26 cellular contexts compared by ENCODE assay signal in genomic region chr11:66870616-66871520, GRCh38.
"Had no signal": no experiment of that assay in that cellular context is flagged by ENCODE, and none has a peak within 500 bp of the region (broad histone marks: within the 10 kb centered on the region; RNA-seq: fewer than 3 reads in every experiment).

No MANE protein-coding gene starts in this region.

- H3K27me3 ChIP-seq: dorsolateral prefrontal cortex, gastrocnemius medialis, neutrophil, suprapubic skin, transverse colon, upper lobe of right lung, uterus had no signal

- DNase-seq: dorsolateral prefrontal cortex; effector CD4-positive, alpha-beta T cell; foreskin fibroblast; gastrocnemius medialis; hippocampal formation; kidney glomerular epithelial cell; left colon; left ventricle myocardium superior; lower lobe of right lung; natural killer cell; stimulated activated CD4-positive, alpha-beta T cell treated with anti-CD3 and anti-CD28 coated beads, Interleukin-12 subunit alpha, Interleukin-12 subunit beta, amount 100 ng/mL, for 4 hours; stimulated activated CD4-positive, alpha-beta T cell treated with anti-CD3 and anti-CD28 coated beads, Interleukin-1b, Interleukin-23, amount 100 ng/mL, for 48 hours; stimulated activated CD4-positive, alpha-beta T cell treated with anti-CD3 and anti-CD28 coated beads, Interleukin-4, amount 100 ng/mL, for 1 hour; stimulated activated CD8-positive, alpha-beta memory T cell treated with anti-CD3 and anti-CD28 coated beads, Interleukin-4, amount 100 ng/mL, for 48 hours; stimulated activated naive CD4-positive, alpha-beta T cell; stimulated activated naive CD8-positive, alpha-beta T cell treated with anti-CD3 and anti-CD28 coated beads, Interleukin-15, amount 100 ng/mL, for 72 hours; transverse colon; upper lobe of right lung; uterus had no signal

- H3K4me3 ChIP-seq: dorsolateral prefrontal cortex, gastrocnemius medialis, lower lobe of right lung, smooth muscle cell, suprapubic skin, transverse colon, upper lobe of right lung, uterus had no signal

- H3K4me1 ChIP-seq: gastrocnemius medialis, lower lobe of right lung, suprapubic skin, transverse colon, upper lobe of right lung, uterus had no signal

- H3K36me3 ChIP-seq: neutrophil, transverse colon, upper lobe of right lung, uterus had no signal

- ATAC-seq: esophagus mucosa; gastrocnemius medialis; left colon; left ventricle myocardium superior; lower lobe of right lung; natural killer cell; sciatic nerve; stimulated activated naive CD8-positive, alpha-beta T cell treated with anti-CD3 and anti-CD28 coated beads, Interleukin-15, amount 100 ng/mL, for 72 hours; upper lobe of right lung had no signal

- H3K9me3 ChIP-seq: gastrocnemius medialis, lower lobe of right lung, neutrophil, suprapubic skin, transverse colon, upper lobe of right lung, uterus had no signal

- H3K27ac ChIP-seq: dorsolateral prefrontal cortex, epithelial cell of prostate, gastrocnemius medialis, lower lobe of right lung, neutrophil, parathyroid adenoma, suprapubic skin, transverse colon, upper lobe of right lung, uterus had no signal
